8 cellular contexts compared by ENCODE assay signal in the genomic region with DNA sequence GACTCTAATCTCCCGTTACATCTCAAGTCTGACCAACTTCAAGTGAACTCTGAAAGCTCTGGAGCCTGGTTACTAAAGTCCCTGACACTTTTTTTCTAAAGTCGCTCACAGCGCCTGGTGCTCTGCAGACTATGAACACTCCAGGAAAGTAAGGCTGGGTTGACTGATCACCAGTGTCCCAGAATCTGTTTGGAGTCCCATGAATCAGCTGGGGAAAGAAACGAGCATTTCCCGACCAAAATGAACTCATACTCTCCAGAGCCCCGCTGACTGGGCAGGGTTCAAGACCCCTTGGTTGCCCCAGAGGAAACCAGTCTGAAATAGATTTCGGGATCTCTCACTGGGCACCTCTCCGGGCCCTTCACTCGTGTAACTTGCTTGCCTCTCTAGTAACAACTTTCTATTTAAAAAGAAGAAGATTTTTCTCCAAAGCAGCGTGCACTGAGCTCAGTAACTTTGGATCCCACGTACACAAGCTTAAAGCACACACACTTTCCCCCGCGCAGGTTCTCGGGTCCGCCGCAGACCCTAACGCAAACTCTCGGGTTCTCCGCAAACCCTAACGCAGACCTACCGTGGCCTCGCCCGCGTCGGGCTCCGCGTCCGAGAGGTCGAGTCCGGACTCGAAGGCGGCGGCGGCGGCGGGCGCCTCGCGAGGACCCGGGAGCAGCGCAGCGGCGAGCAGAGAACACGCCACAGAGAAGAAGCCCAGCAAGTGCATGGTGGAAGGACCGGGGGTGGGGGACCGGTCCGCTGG. TPM values are rescaled to one million over a fixed set of nuclear protein-coding genes. Genes with fewer than 3 reads are reported as not detected.
A peak's percentile ranks its signal among the peaks of the same experiment; 100 is the strongest.
DNase-seq lines count a peak whose midpoint lies in the region; ATAC-seq and TF ChIP-seq lines count a peak whose summit lies in the region.

No MANE protein-coding gene starts in this region.

- H3K4me3 ChIP-seq in mesenchymal stem cell (ENCODE audit: insufficient read depth in 1 of 2, low read depth in 1 of 2, low read length in 2 of 2) (peak overlapping the region; percentile 91 to 94), uterus (peak overlapping the region; percentile 48 to 70)

- ATAC-seq in HG03521 (IDR thresholded peaks at IDR 0.05; ENCODE audit: unreplicated experiment), result peak; percentile 40

- no peak for TF ChIP-seq CTCF in uterus (IDR thresholded peaks at IDR 0.05)

- DNase-seq in NCI-H748 (lab: John Stamatoyannopoulos, UW; ENCODE audit: unreplicated experiment), result peak; percentile 46
- no peak for DNase-seq in NCI-H748 treated with DMSO at 0.1 percent for 48 hours (lab: John Stamatoyannopoulos, UW)
- DNase-seq in dedifferentiated amniotic fluid mesenchymal stem cell (ENCODE audit: extremely low spot score), result peak; percentile 26
- DNase-seq in mesenchymal stem cell, result peak; percentile 70
- peak in 1 of 2 donors; percentile 29 for DNase-seq in uterus
- no peak for DNase-seq in DMS79 treated with DMSO at 0.1 percent for 48 hours (lab: John Stamatoyannopoulos, UW)
- no peak for DNase-seq in foreskin melanocyte

- peak overlapping the region; percentile 39 to 75 for H2BK12ac ChIP-seq in mesenchymal stem cell (ENCODE audit: low read length in 2 of 2)

- peak overlapping the region; percentile 92 for H3K14ac ChIP-seq in mesenchymal stem cell (ENCODE audit: low read length in 2 of 2)

- H3K9me3 ChIP-seq in mesenchymal stem cell (ENCODE audit: control insufficient read depth, low read length) (no peaks in the 10 kb centered on the region), uterus (no peaks in the 10 kb centered on the region)

- peak overlapping the region; percentile 85 for H4K8ac ChIP-seq in mesenchymal stem cell (ENCODE audit: low read length)

- H2BK5ac ChIP-seq in mesenchymal stem cell (ENCODE audit: low read depth, low read length, poor library complexity, severe bottlenecking), result peak overlapping the region; percentile 44

- intact Hi-C loops in uterus (cut with DNase I; ENCODE audit: low total_unique reads), result no loop called here

- peak overlapping the region; percentile 20 for H3K27ac ChIP-seq in mesenchymal stem cell (ENCODE audit: low read length, poor library complexity, severe bottlenecking)
- H3K27ac ChIP-seq in uterus, result peak overlapping the region; percentile 71 to 78

- H3K27me3 ChIP-seq in mesenchymal stem cell (ENCODE audit: control insufficient read depth in 1 of 2, insufficient read depth in 1 of 2, low read length in 2 of 2) (no peaks in the 10 kb centered on the region), uterus (no peaks in the 10 kb centered on the region)

- H3K4ac ChIP-seq in mesenchymal stem cell (ENCODE audit: low read depth in 1 of 2, low read length in 2 of 2), result peak overlapping the region in 1 of 2 experiments; percentile 81

- H3K79me1 ChIP-seq in mesenchymal stem cell (replicated peaks; ENCODE audit: low read length, poor library complexity, severe bottlenecking), result peaks cover 9% of the 10 kb centered on the region

- H2AFZ ChIP-seq in mesenchymal stem cell (ENCODE audit: low read depth, low read length), result peak overlapping the region; percentile 84

- peak overlapping the region in 1 of 2 experiments; percentile 98 for H3K23ac ChIP-seq in mesenchymal stem cell (ENCODE audit: low read length in 2 of 2)

- no peak for TF ChIP-seq POLR2A in uterus (IDR thresholded peaks at IDR 0.05)

- peak overlapping the region; percentile 89 to 92 for H3K18ac ChIP-seq in mesenchymal stem cell (ENCODE audit: low read depth in 1 of 2, low read length in 2 of 2)

- H3K4me1 ChIP-seq in mesenchymal stem cell (ENCODE audit: control insufficient read depth, insufficient read depth, low read depth, low read length) (peaks cover 5% of the 10 kb centered on the region), uterus (no peaks in the 10 kb centered on the region)

- peak overlapping the region; percentile 75 for H4K91ac ChIP-seq in mesenchymal stem cell (ENCODE audit: low read length)

- no peak overlapping the region for H2AK5ac ChIP-seq in mesenchymal stem cell (ENCODE audit: low read length, severe bottlenecking)

- peak overlapping the region; percentile 98 for H3K9ac ChIP-seq in mesenchymal stem cell (ENCODE audit: low read length)

- WGBS in mesenchymal stem cell, result 2% methylated on average over 27 of the region's 47 CpGs

- H3K36me3 ChIP-seq in mesenchymal stem cell (ENCODE audit: control insufficient read depth in 1 of 2, insufficient read depth in 2 of 2, low read depth in 1 of 2, low read length in 2 of 2) (no peaks in the 10 kb centered on the region), uterus (no peaks in the 10 kb centered on the region)

- H3K4me2 ChIP-seq in mesenchymal stem cell (ENCODE audit: low read length, poor library complexity, severe bottlenecking), result peak overlapping the region; percentile 90

- peak overlapping the region; percentile 69 for H2BK15ac ChIP-seq in mesenchymal stem cell (ENCODE audit: low read depth, poor library complexity, severe bottlenecking)

- H2BK120ac ChIP-seq in mesenchymal stem cell (ENCODE audit: low read depth, low read length), result peak overlapping the region; percentile 73

RNA-seq across cellular contexts. Expression of a gene that starts 1.0 kb away (rescaled TPM):
- 18.0 TPM for polyA plus RNA-seq in mesenchymal stem cell (2013, experiment 1 of 2)
- 17.4 TPM for polyA plus RNA-seq in mesenchymal stem cell (2013, experiment 2 of 2)
- 10 to 100 TPM in 3 of 4 donors, 1 to 10 TPM in 1; 3.8 to 31.5 (median 14.6) TPM for total RNA-seq in uterus

Comparison
In these comparisons a context has a peak if more than half of its experiments do, and no peak if none do; other contexts are left out.
1. DNase-seq: peak in NCI-H748 (single experiment), dedifferentiated amniotic fluid mesenchymal stem cell (single experiment) and mesenchymal stem cell (single experiment); none in NCI-H748 treated with DMSO at 0.1 percent for 48 hours (single experiment), DMS79 treated with DMSO at 0.1 percent for 48 hours (single experiment) and foreskin melanocyte (single experiment).